ENCODE assay signal across 2 cellular contexts in genomic region chr20:50149481-50150254, GRCh38.
TF ChIP-seq lines count a peak whose summit lies in the region.

No MANE protein-coding gene starts in this region.

TF ChIP-seq in SK-N-SH, 30 proteins besides CTCF, POLR2A, EP300 and RAD21 (continued from another document):
- no peak for TF ChIP-seq USF2 (IDR thresholded peaks at IDR 0.05; ENCODE audit: borderline replicate concordance, low read depth, low read length)
- no peak for TF ChIP-seq IRF3 (IDR thresholded peaks at IDR 0.05; ENCODE audit: low read depth, low read length)
- TF ChIP-seq TEAD4 (IDR thresholded peaks at IDR 0.05; ENCODE audit: borderline replicate concordance, insufficient read depth), result no peak
- no peak for TF ChIP-seq ZBTB33 (IDR thresholded peaks at IDR 0.05; ENCODE audit: borderline replicate concordance, low read depth)
- no peak for TF ChIP-seq SMC3 (IDR thresholded peaks at IDR 0.05; ENCODE audit: low read depth, low read length)
TF ChIP-seq in SK-N-SH: peak in this region for 0.

TF ChIP-seq in SK-N-SH treated with all-trans-retinoic acid at 6 μM for 48 hours, 23 proteins besides CTCF, POLR2A, EP300 and RAD21 (continued from another document):
- no peak for TF ChIP-seq CSRNP3 (CRISPR knock-in tag; IDR thresholded peaks at IDR 0.05)
- TF ChIP-seq PPARA (CRISPR knock-in tag; IDR thresholded peaks at IDR 0.05; ENCODE audit: borderline replicate concordance), result no peak
- no peak for TF ChIP-seq OSR1 (CRISPR knock-in tag; IDR thresholded peaks at IDR 0.05)
